In the genomic region with DNA sequence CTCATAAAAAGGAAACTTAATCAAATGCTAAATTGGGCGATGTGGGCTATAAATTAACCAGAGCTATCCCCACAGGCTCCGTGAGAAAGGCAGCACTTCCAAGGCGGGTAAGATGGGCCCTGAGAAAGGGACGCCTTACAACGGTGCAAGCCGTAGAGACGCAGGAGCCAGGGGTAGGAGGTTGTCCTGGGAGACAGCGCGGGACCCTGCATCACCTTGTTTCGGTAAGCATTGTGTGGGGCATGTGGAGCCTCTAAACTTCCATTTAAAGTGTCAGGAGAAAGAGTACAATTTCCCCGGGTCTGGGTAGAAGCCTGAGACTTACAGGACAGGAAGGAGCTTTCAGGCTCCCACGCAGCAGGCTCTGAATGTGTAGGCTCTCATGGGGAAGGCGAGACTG, we compare ENCODE assay signal across 8 cellular contexts. TPM values are rescaled to one million over a fixed set of nuclear protein-coding genes. Genes with fewer than 3 reads are reported as not detected.
DNase-seq lines count a peak whose midpoint lies in the region; ATAC-seq and TF ChIP-seq lines count a peak whose summit lies in the region.

No MANE protein-coding gene starts in this region.

- peaks cover 61% of the 10 kb centered on the region for H3K4me1 ChIP-seq in suprapubic skin

- intact Hi-C loops in activated CD4-positive, alpha-beta T cell treated with anti-CD3 and anti-CD28 coated beads for 36 hours (cut with DNase I, micrococcal nuclease) = loop anchor here (2.0 to 10.0 kb wide), 6 partner anchors 49 to 849 kb away; partner anchors contain the start of genes ASB1 (in 1 of the 2), HES6 (in 1 of the 2) and UBE2F (in 1 of the 2)
- intact Hi-C loops in left colon (cut with DNase I, micrococcal nuclease) = no loop called here

- no peaks in the 10 kb centered on the region for H3K27me3 ChIP-seq in suprapubic skin

- no peak for ATAC-seq in activated CD4-positive, alpha-beta T cell treated with anti-CD3 and anti-CD28 coated beads for 36 hours
- ATAC-seq in activated naive CD8-positive, alpha-beta T cell treated with anti-CD3 and anti-CD28 coated beads, Interleukin-2, amount 50 U/mL, for 24 hours = no peak
- ATAC-seq in left colon (no peak), GM21447 (IDR thresholded peaks at IDR 0.05; ENCODE audit: unreplicated experiment) (no peak)

- CTCF ChIA-PET in activated CD4-positive, alpha-beta T cell treated with anti-CD3 and anti-CD28 coated beads for 36 hours (lab: Charles Lee) = interaction anchor here (0.6 to 1.5 kb wide), 4 partner anchors 14 to 442 kb away, joined by 3 to 4 read pairs (median 3); no protein-coding TSS in a partner anchor

- no peak for TF ChIP-seq EP300 in suprapubic skin (IDR thresholded peaks at IDR 0.05)

- H3K9me3 ChIP-seq in suprapubic skin = no peaks in the 10 kb centered on the region

- 47% methylated on average over 13 of the region's 13 CpGs for WGBS in suprapubic skin

- H3K9me3 Mint-ChIP-seq in activated CD4-positive, alpha-beta T cell treated with anti-CD3 and anti-CD28 coated beads for 36 hours (ENCODE audit: low read depth) = no peaks in the 10 kb centered on the region
- no peaks in the 10 kb centered on the region for H3K9me3 Mint-ChIP-seq in activated naive CD8-positive, alpha-beta T cell treated with anti-CD3 and anti-CD28 coated beads, Interleukin-2, amount 50 U/mL, for 24 hours

- peak overlapping the region; percentile 82 for H3K27ac Mint-ChIP-seq in activated CD4-positive, alpha-beta T cell treated with anti-CD3 and anti-CD28 coated beads for 36 hours
- H3K27ac Mint-ChIP-seq in activated naive CD8-positive, alpha-beta T cell treated with anti-CD3 and anti-CD28 coated beads, Interleukin-2, amount 50 U/mL, for 24 hours = peak overlapping the region; percentile 97

- TF ChIP-seq CTCF in suprapubic skin (IDR thresholded peaks at IDR 0.05) = no peak

- DNase-seq in activated CD4-positive, alpha-beta T cell treated with anti-CD3 and anti-CD28 coated beads for 36 hours = peak; percentile 19
- no peak for DNase-seq in activated CD4-positive, alpha-beta T cell treated with anti-CD3 and anti-CD28 coated beads, Interleukin-2, amount 50 U/mL, for 4 hours
- no peak for DNase-seq in activated naive CD8-positive, alpha-beta T cell treated with anti-CD3 and anti-CD28 coated beads, Interleukin-2, amount 50 U/mL, for 24 hours
- DNase-seq in left colon = peak; percentile 30 to 40
- DNase-seq in suprapubic skin (ENCODE audit: low spot score in 2 of 2) = peak in 1 of 2 donors; percentile 72
- DNase-seq in AML-193 (lab: John Stamatoyannopoulos, UW) = no peak
- no peak for DNase-seq in NCI-H2081 (lab: John Stamatoyannopoulos, UW)

- H3K27ac ChIP-seq in suprapubic skin = peak overlapping the region; percentile 99

- no peaks in the 10 kb centered on the region for H3K36me3 ChIP-seq in suprapubic skin

- POLR2A ChIA-PET in activated CD4-positive, alpha-beta T cell treated with anti-CD3 and anti-CD28 coated beads for 36 hours (lab: Charles Lee) = interaction anchor here (1.1 kb wide), 1 partner anchor 150 kb away, joined by 4 read pairs; no protein-coding TSS in a partner anchor

- H3K36me3 Mint-ChIP-seq in activated CD4-positive, alpha-beta T cell treated with anti-CD3 and anti-CD28 coated beads for 36 hours (ENCODE audit: low read depth) = no peaks in the 10 kb centered on the region
- H3K36me3 Mint-ChIP-seq in activated naive CD8-positive, alpha-beta T cell treated with anti-CD3 and anti-CD28 coated beads, Interleukin-2, amount 50 U/mL, for 24 hours (ENCODE audit: low read depth) = no peaks in the 10 kb centered on the region

- peaks cover 30% of the 10 kb centered on the region for H3K4me1 Mint-ChIP-seq in activated CD4-positive, alpha-beta T cell treated with anti-CD3 and anti-CD28 coated beads for 36 hours
- H3K4me1 Mint-ChIP-seq in activated naive CD8-positive, alpha-beta T cell treated with anti-CD3 and anti-CD28 coated beads, Interleukin-2, amount 50 U/mL, for 24 hours = peaks cover 32% of the 10 kb centered on the region

- H3K27me3 Mint-ChIP-seq in activated CD4-positive, alpha-beta T cell treated with anti-CD3 and anti-CD28 coated beads for 36 hours = no peaks in the 10 kb centered on the region
- H3K27me3 Mint-ChIP-seq in activated naive CD8-positive, alpha-beta T cell treated with anti-CD3 and anti-CD28 coated beads, Interleukin-2, amount 50 U/mL, for 24 hours = no peaks in the 10 kb centered on the region

- TF ChIP-seq POLR2A in suprapubic skin (IDR thresholded peaks at IDR 0.05) = no peak

- H3K4me3 ChIP-seq in suprapubic skin = peak overlapping the region; percentile 78

- H3K4me3 Mint-ChIP-seq in activated CD4-positive, alpha-beta T cell treated with anti-CD3 and anti-CD28 coated beads for 36 hours = peak overlapping the region; percentile 74
- peak overlapping the region; percentile 90 for H3K4me3 Mint-ChIP-seq in activated naive CD8-positive, alpha-beta T cell treated with anti-CD3 and anti-CD28 coated beads, Interleukin-2, amount 50 U/mL, for 24 hours

RNA-seq across cellular contexts. Expression of gene PER2, which starts 1.2 kb away (rescaled TPM):
- total RNA-seq in activated CD4-positive, alpha-beta T cell treated with anti-CD3 and anti-CD28 coated beads for 36 hours = 10 to 100 TPM; 12.2 to 13.5 TPM
- total RNA-seq in left colon (10 to 100 TPM; 16.9 to 35.4 TPM), suprapubic skin (100 to 1,000 TPM in 1 of 4 donors, 10 to 100 TPM in 3; 24.3 to 105 (median 85.9) TPM)

RNA-seq across cellular contexts. Expression of gene TRAF3IP1, which starts 30.7 kb away (rescaled TPM):
- 1 to 10 TPM; 8.5 to 9.8 TPM for total RNA-seq in activated CD4-positive, alpha-beta T cell treated with anti-CD3 and anti-CD28 coated beads for 36 hours
- 10 to 100 TPM; 18.0 to 23.3 TPM for total RNA-seq in left colon
- 10 to 100 TPM; 10.2 to 15.4 (median 10.6) TPM for total RNA-seq in suprapubic skin

RNA-seq across cellular contexts. Expression of gene HES6, which starts 49.7 kb away (rescaled TPM):
- 1 to 10 TPM; 1.8 to 4.0 TPM for total RNA-seq in activated CD4-positive, alpha-beta T cell treated with anti-CD3 and anti-CD28 coated beads for 36 hours
- total RNA-seq in left colon (10 to 100 TPM; 32.0 to 54.8 TPM), suprapubic skin (1 to 10 TPM; 4.0 to 10.0 (median 7.0) TPM)

Comparison
In these comparisons a context has a peak if more than half of its experiments do, and no peak if none do; other contexts are left out.
1. DNase-seq: peak in activated CD4-positive, alpha-beta T cell treated with anti-CD3 and anti-CD28 coated beads for 36 hours (single experiment) and left colon (2 of 2); none in activated CD4-positive, alpha-beta T cell treated with anti-CD3 and anti-CD28 coated beads, Interleukin-2, amount 50 U/mL, for 4 hours (0 of 2), activated naive CD8-positive, alpha-beta T cell treated with anti-CD3 and anti-CD28 coated beads, Interleukin-2, amount 50 U/mL, for 24 hours (single experiment), AML-193 (0 of 2) and NCI-H2081 (0 of 2).
2. intact Hi-C loops: an anchor here in activated CD4-positive, alpha-beta T cell treated with anti-CD3 and anti-CD28 coated beads for 36 hours (2.0 to 10.0 kb wide); none called in left colon.